Comparison of ENCODE assay signal across 29 cellular contexts in the genomic region with DNA sequence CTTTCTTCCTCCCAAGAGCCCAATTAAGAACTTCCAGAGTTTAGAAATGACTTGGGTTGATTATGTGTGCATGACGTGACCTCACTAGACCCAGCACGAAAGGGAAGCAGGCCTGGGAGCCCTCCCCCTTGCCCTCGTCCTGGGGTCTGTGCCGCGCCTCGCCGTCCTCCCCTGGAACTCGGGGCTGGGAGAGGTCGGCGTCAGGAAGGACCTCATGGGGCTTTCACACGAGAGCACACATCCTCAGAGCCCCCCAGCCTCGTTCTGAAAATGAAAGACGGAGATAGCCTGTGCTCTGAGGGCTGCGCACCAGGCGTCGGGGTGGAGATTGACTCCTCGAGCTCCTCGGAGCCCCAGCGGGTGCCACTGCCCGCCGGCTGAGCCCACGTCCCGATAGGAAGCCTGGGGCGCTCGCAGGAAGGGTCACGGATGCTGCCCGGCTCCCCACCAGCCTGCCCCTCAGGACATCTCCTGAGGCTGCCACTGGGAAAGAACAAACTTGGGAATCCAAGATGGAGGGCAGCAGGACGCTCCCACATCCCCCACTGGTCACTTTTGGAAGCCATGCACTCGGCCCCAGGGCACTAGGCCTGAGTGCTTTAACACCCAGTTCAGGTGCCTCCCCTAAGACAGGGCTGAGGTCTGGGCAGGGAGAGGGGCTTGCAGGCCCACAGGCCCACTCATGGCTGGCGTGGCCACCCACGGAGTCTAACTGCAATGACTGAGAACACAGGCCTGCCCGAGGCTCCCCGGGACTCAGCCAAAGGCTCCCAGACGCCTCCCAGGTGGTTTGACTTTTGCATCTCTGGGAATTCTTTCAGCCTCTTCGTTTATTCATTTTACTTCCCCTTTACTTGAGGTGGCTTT. TPM values are rescaled to one million over a fixed set of nuclear protein-coding genes. Genes with fewer than 3 reads are reported as not detected.
DNase-seq lines count a peak whose midpoint lies in the region; ATAC-seq, FAIRE-seq and TF ChIP-seq lines count a peak whose summit lies in the region.
"Had no signal": no experiment of that assay in that cellular context is flagged by ENCODE, and none has a peak within 500 bp of the region (broad histone marks: within the 10 kb centered on the region; RNA-seq: fewer than 3 reads in every experiment).

No MANE protein-coding gene starts in this region.

- no peak for TF ChIP-seq POLR2A in HepG2 (IDR thresholded peaks at IDR 0.05; ENCODE audit: insufficient read depth in 1 of 2, low read depth in 2 of 2, low read length in 2 of 2)

- no TSS peak for BruUV-seq in HepG2 (replicated peaks; lab: Mats Ljungman, UMichigan)

- ATAC-seq in HepG2 (no peak), GM21447 (IDR thresholded peaks at IDR 0.05; ENCODE audit: unreplicated experiment) (no peak)
- ATAC-seq: naive thymus-derived CD8-positive, alpha-beta T cell had no signal

- TF ChIP-seq RAD21 in HepG2 (CRISPR knock-in tag; IDR thresholded peaks at IDR 0.05), result no peak

- H2AFZ ChIP-seq in HepG2 (ENCODE audit: low read length), result no peak overlapping the region
- H2AFZ ChIP-seq: GM23248 had no signal

- no peak overlapping the region for H3K4me3 ChIP-seq in H7 (ENCODE audit: insufficient read depth, low read depth, low read length)
- H3K4me3 ChIP-seq in HepG2 (replicated peaks in 1 of 3; ENCODE audit: insufficient read depth in 1 of 3, low read depth in 2 of 3, low read length in 3 of 3), result no peak overlapping the region
- peak overlapping the region in 3 of 5 donors; percentile 51 to 62 (median 59) for H3K4me3 ChIP-seq in subcutaneous abdominal adipose tissue (ENCODE audit: low read depth in 1 of 5, low read length in 5 of 5)
- H3K4me3 ChIP-seq: cardiac muscle cell, GM23248, left lung, pancreas, right lobe of liver had no signal

- H3K27ac ChIP-seq in angular gyrus (ENCODE audit: low read depth, low read length) (peak overlapping the region; percentile 65), HepG2 (ENCODE audit: extremely low read length, insufficient read depth, low read length) (no peak overlapping the region), subcutaneous abdominal adipose tissue (ENCODE audit: low read depth, low read length) (no peak overlapping the region)
- H3K27ac ChIP-seq: cardiac muscle cell, GM23248, HL-60, left lung, pancreas, right lobe of liver, RWPE1, tibial nerve had no signal

- H3K4me2 ChIP-seq in HepG2 (ENCODE audit: low read depth, low read length), result no peak overlapping the region

- H3K9me3 ChIP-seq in HepG2 (ENCODE audit: low read length) (no peaks in the 10 kb centered on the region), subcutaneous abdominal adipose tissue (ENCODE audit: control insufficient read depth in 5 of 5, low read length in 5 of 5) (peaks cover 0 to 3% (median 0%) of the 10 kb centered on the region in 5 donors)
- H3K9me3 ChIP-seq: left lung, pancreas, right lobe of liver, tibial nerve had no signal

- H3K36me3 Mint-ChIP-seq in activated CD4-positive, alpha-beta memory T cell treated with anti-CD3 and anti-CD28 coated beads for 36 hours, result no peaks in the 10 kb centered on the region
- H3K36me3 Mint-ChIP-seq: naive thymus-derived CD8-positive, alpha-beta T cell; WTC11 had no signal

- H3K36me3 ChIP-seq in H7 (replicated peaks; ENCODE audit: control insufficient read depth, insufficient read depth, low read length) (no peaks in the 10 kb centered on the region), HepG2 (replicated peaks in 1 of 2; ENCODE audit: control insufficient read depth in 1 of 2, insufficient read depth in 2 of 2, low read length in 2 of 2) (peaks cover 1 to 3% of the 10 kb centered on the region in 2 experiments; a peak in 3 of 5 replicates), subcutaneous abdominal adipose tissue (ENCODE audit: control insufficient read depth in 5 of 5, insufficient read depth in 5 of 5, low read length in 5 of 5) (no peaks in the 10 kb centered on the region)
- H3K36me3 ChIP-seq: cardiac muscle cell, left lung, pancreas, right lobe of liver, tibial nerve had no signal

- H3K27ac Mint-ChIP-seq in activated CD4-positive, alpha-beta memory T cell treated with anti-CD3 and anti-CD28 coated beads for 36 hours, result no peak overlapping the region
- H3K27ac Mint-ChIP-seq: activated T-helper 1 cell treated with anti-CD3 and anti-CD28 coated beads, Interleukin-12 subunit alpha, Interleukin-12 subunit beta, Interleukin-2, Interleukin-4 antibody, amounts not matched to agents 30 ng/mL and 10 ng/mL and 1 ng/mL, durations not matched to agents 14 hours and 24 hours and 36 hours; stimulated activated naive CD8-positive, alpha-beta T cell treated with anti-CD3 and anti-CD28 coated beads, Interleukin-15, Interleukin-2, amounts not matched to agents 100 ng/mL and 50 ng/mL, for 24 hours; T-helper 2 cell treated with Interferon-gamma antibody and Interleukin-4, amounts not matched to agents 5 μg/mL and 100 μg/mL, for 36 hours; WTC11 had no signal

- H3K4me1 ChIP-seq in HepG2 (ENCODE audit: insufficient read depth, low read length) (no peaks in the 10 kb centered on the region), subcutaneous abdominal adipose tissue (ENCODE audit: control insufficient read depth in 5 of 5, insufficient read depth in 5 of 5, low read length in 5 of 5) (peaks cover 0 to 23% (median 11%) of the 10 kb centered on the region in 5 donors)
- H3K4me1 ChIP-seq: left lung, pancreas, right lobe of liver had no signal

- 95% methylated on average over 29 of the region's 35 CpGs for WGBS in HepG2 (ENCODE audit: low lambda C conversion rate)

- H3K4me3 Mint-ChIP-seq in activated CD4-positive, alpha-beta memory T cell treated with anti-CD3 and anti-CD28 coated beads for 36 hours, result no peak overlapping the region
- H3K4me3 Mint-ChIP-seq: activated T-helper 1 cell treated with anti-CD3 and anti-CD28 coated beads, Interleukin-12 subunit alpha, Interleukin-12 subunit beta, Interleukin-2, Interleukin-4 antibody, amounts not matched to agents 30 ng/mL and 10 ng/mL and 1 ng/mL, durations not matched to agents 14 hours and 24 hours and 36 hours; naive thymus-derived CD8-positive, alpha-beta T cell; stimulated activated naive CD8-positive, alpha-beta T cell treated with anti-CD3 and anti-CD28 coated beads, Interleukin-15, Interleukin-2, amounts not matched to agents 100 ng/mL and 50 ng/mL, for 24 hours; T-helper 2 cell treated with Interferon-gamma antibody and Interleukin-4, amounts not matched to agents 5 μg/mL and 100 μg/mL, for 36 hours; WTC11 had no signal

- intact Hi-C loops in HepG2 (cut with micrococcal nuclease; ENCODE audit: unreplicated experiment), result no loop called here
- intact Hi-C loops in activated CD4-positive, alpha-beta memory T cell treated with anti-CD3 and anti-CD28 coated beads for 36 hours (cut with micrococcal nuclease), result no loop called here

- in situ Hi-C loops in HepG2 (cut with HindIII; ENCODE audit: extremely low pct_ligation_motif_present, low pct_unique_long_range_greater_than_20kb), result no loop called here

- peaks cover 2% of the 10 kb centered on the region for H3K27me3 Mint-ChIP-seq in activated CD4-positive, alpha-beta memory T cell treated with anti-CD3 and anti-CD28 coated beads for 36 hours

- H3K27me3 ChIP-seq in H7 (ENCODE audit: control insufficient read depth, insufficient read depth, low read length), result peaks cover 1% of the 10 kb centered on the region; the same call in 1 of the 2 replicates
- no peaks in the 10 kb centered on the region for H3K27me3 ChIP-seq in HepG2 (ENCODE audit: control insufficient read depth in 1 of 2, insufficient read depth in 2 of 2, low read length in 2 of 2)
- peaks cover 7 to 18% (median 12%) of the 10 kb centered on the region in 5 donors for H3K27me3 ChIP-seq in subcutaneous abdominal adipose tissue (ENCODE audit: control insufficient read depth in 5 of 5, insufficient read depth in 4 of 5, low read length in 5 of 5)
- H3K27me3 ChIP-seq: cardiac muscle cell, left lung, pancreas, right lobe of liver, tibial nerve had no signal

- DNase-seq in H7, result peak; percentile 69
- no peak for DNase-seq in HepG2 (ENCODE audit: low spot score)
- DNase-seq in NCI-H1694 (lab: John Stamatoyannopoulos, UW), result no peak
- DNase-seq in activated CD4-positive, alpha-beta memory T cell treated with anti-CD3 and anti-CD28 coated beads for 36 hours, result no peak
- DNase-seq: activated CD4-positive, alpha-beta T cell treated with anti-CD3 and anti-CD28 coated beads, Interleukin-2, amount 50 U/mL, for 1 hour; activated naive CD4-positive, alpha-beta T cell treated with anti-CD3 and anti-CD28 coated beads, Interleukin-2, amount 50 U/mL, for 16 hours; DMS153; GDM1; midbrain; naive thymus-derived CD8-positive, alpha-beta T cell; NCI-H1105; NCI-H226; NCI-H774 had no signal

- H3K9ac ChIP-seq in HepG2 (ENCODE audit: insufficient read depth, low read depth, low read length) (no peak overlapping the region), subcutaneous abdominal adipose tissue (ENCODE audit: low read length in 5 of 5) (no peak overlapping the region)
- H3K9ac ChIP-seq: GM23248 had no signal

- CTCF ChIA-PET in HepG2 (lab: Yijun Ruan, JAX; ENCODE audit: low intra/inter-chr PET ratio, low total read pairs), result no interaction called here
- CTCF ChIA-PET in activated CD4-positive, alpha-beta memory T cell treated with anti-CD3 and anti-CD28 coated beads for 36 hours (lab: Charles Lee), result no interaction called here

- H4K20me1 ChIP-seq in HepG2 (ENCODE audit: insufficient read depth, low read length), result peaks cover 67% of the 10 kb centered on the region

- POLR2A ChIA-PET in HepG2 (lab: Yijun Ruan, JAX), result no interaction called here
- POLR2A ChIA-PET in activated CD4-positive, alpha-beta memory T cell treated with anti-CD3 and anti-CD28 coated beads for 36 hours (lab: Charles Lee), result no interaction called here

- H3K9me3 Mint-ChIP-seq in activated CD4-positive, alpha-beta memory T cell treated with anti-CD3 and anti-CD28 coated beads for 36 hours, result no peaks in the 10 kb centered on the region
- H3K9me3 Mint-ChIP-seq: activated T-helper 1 cell treated with anti-CD3 and anti-CD28 coated beads, Interleukin-12 subunit alpha, Interleukin-12 subunit beta, Interleukin-2, Interleukin-4 antibody, amounts not matched to agents 30 ng/mL and 10 ng/mL and 1 ng/mL, durations not matched to agents 14 hours and 24 hours and 36 hours; stimulated activated naive CD8-positive, alpha-beta T cell treated with anti-CD3 and anti-CD28 coated beads, Interleukin-15, Interleukin-2, amounts not matched to agents 100 ng/mL and 50 ng/mL, for 24 hours; T-helper 2 cell treated with Interferon-gamma antibody and Interleukin-4, amounts not matched to agents 5 μg/mL and 100 μg/mL, for 36 hours; WTC11 had no signal

- FAIRE-seq in HepG2 (lab: Jason Lieb, UNC), result no peak
- FAIRE-seq: GM18507, pancreas had no signal

- H3K4me1 Mint-ChIP-seq in activated CD4-positive, alpha-beta memory T cell treated with anti-CD3 and anti-CD28 coated beads for 36 hours (ENCODE audit: low read depth), result no peaks in the 10 kb centered on the region

- TF ChIP-seq EP300 in HepG2 (IDR thresholded peaks at IDR 0.05; ENCODE audit: low read depth in 2 of 2, low read length in 2 of 2), result no peak
- TF ChIP-seq EP300 in HepG2 (CRISPR knock-in tag; IDR thresholded peaks at IDR 0.05; ENCODE audit: borderline replicate concordance), result no peak

- no peak for TF ChIP-seq CTCF in HepG2 (CRISPR knock-in tag; IDR thresholded peaks at IDR 0.05)

- H3K79me2 ChIP-seq in HepG2 (ENCODE audit: insufficient read depth, low read length), result peaks cover 18% of the 10 kb centered on the region

RNA-seq across cellular contexts. Expression of gene PTPRN2, which starts 37.6 kb away (rescaled TPM):
- 0.70 and 0.80 TPM in 2 replicates for total RNA-seq in H7 (2014; rRNA removed; shearing (Covaris generic))
- total RNA-seq in HepG2 (2016; rRNA removed; fragmentation: Illumina TruSeq; extraction: Trizol), result 1.7 and 2.5 TPM in 2 replicates
- 0.88 and 1.4 TPM in 2 replicates for total RNA-seq in HepG2 (2016; cell fraction: cytosol; rRNA removed; fragmentation: Illumina TruSeq; extraction: Trizol; ENCODE audit: low read depth)
- 1.4 and 2.6 TPM in 2 replicates for total RNA-seq in HepG2 (2016; cell fraction: insoluble cytoplasmic fraction; rRNA removed; fragmentation: Illumina TruSeq; extraction: Trizol)
- 2.3 TPM in 2 replicates for total RNA-seq in HepG2 (2016; cell fraction: membrane; rRNA removed; fragmentation: Illumina TruSeq; extraction: Trizol)
- 3.7 and 5.0 TPM in 2 replicates for total RNA-seq in HepG2 (2016; cell fraction: nucleus; rRNA removed; fragmentation: Illumina TruSeq; extraction: Trizol)
- polyA plus RNA-seq in HepG2 (2011; rRNA removed), result 24.2 and 50.0 TPM in 2 replicates
- 42.2 and 59.6 TPM in 2 replicates for polyA plus RNA-seq in HepG2 (2011; cell fraction: cytosol; rRNA removed)
- polyA plus RNA-seq in HepG2 (2011; cell fraction: nucleus; rRNA removed), result 73.6 and 81.5 TPM in 2 replicates
- polyA plus RNA-seq in HepG2 (2012), result 49.0 and 72.5 TPM in 2 replicates
- 0.94 and 1.3 TPM in 2 replicates for polyA plus RNA-seq in HepG2 (2016; cell fraction: cytosol; fragmentation: Illumina TruSeq; extraction: Trizol; ENCODE audit: low read depth)
- polyA plus RNA-seq in HepG2 (2016; cell fraction: insoluble cytoplasmic fraction; fragmentation: Illumina TruSeq; extraction: Trizol; ENCODE audit: low read depth), result 2.5 TPM in 2 replicates
- 1.7 and 2.2 TPM in 2 replicates for polyA plus RNA-seq in HepG2 (2016; cell fraction: membrane; fragmentation: Illumina TruSeq; extraction: Trizol; ENCODE audit: low read depth)
- 3.0 and 5.1 TPM in 2 replicates for polyA plus RNA-seq in HepG2 (2016; cell fraction: nucleus; fragmentation: Illumina TruSeq; extraction: Trizol; ENCODE audit: insufficient read depth, low read depth)
- 35.1 TPM in 1 of 2 replicates, not detected in the other for polyA minus RNA-seq in HepG2 (2011; rRNA and poly(A)+ RNA removed; ENCODE audit: low replicate concordance)
- polyA minus RNA-seq in HepG2 (2011; cell fraction: cytosol; rRNA and poly(A)+ RNA removed), result 18.6 and 43.5 TPM in 2 replicates
- polyA minus RNA-seq in HepG2 (2011; cell fraction: nucleus; rRNA and poly(A)+ RNA removed), result 33.3 and 45.4 TPM in 2 replicates
- total RNA-seq in activated CD4-positive, alpha-beta memory T cell treated with anti-CD3 and anti-CD28 coated beads for 36 hours, result under 1 TPM; 0.51 to 0.64 TPM
- total RNA-seq: cardiac muscle cell, GM23248 had no signal

Comparison
In these comparisons a context has a peak if more than half of its experiments do, and no peak if none do; other contexts are left out.
1. H3K4me3 ChIP-seq: peak in subcutaneous abdominal adipose tissue (3 of 5); none in H7 (single experiment) and HepG2 (0 of 3).